9 cellular contexts compared by ENCODE assay signal in the genomic region with DNA sequence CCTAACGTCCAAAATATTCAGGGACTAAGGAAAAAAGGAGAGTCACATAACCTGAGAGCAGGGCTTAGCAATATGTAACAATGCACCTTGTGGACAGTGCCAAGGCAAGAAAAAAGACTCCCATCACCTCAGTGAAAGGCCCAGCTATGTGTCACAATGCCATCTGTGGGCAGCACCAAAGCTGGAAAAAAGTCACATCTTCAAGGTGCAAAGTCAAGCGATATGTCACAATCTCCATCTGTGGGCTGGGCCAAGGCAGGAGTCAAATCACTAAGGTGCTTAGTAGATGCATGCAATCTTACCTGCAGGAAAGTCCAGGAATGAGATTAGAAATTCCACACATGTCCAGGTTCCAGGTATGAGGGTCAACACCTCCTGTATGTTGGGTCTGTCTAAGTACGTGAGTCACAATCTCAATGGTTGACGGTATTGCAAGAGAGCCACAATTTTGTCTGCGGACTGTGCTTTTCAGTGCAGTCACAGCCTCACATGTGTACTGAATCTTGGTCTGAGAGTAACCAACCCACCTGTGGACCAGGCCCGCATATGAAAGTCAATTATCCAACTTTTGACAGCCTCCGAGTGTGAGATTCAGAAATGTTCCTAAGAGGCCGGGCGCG. TPM values are rescaled to one million over a fixed set of nuclear protein-coding genes. Genes with fewer than 3 reads are reported as not detected.
DNase-seq lines count a peak whose midpoint lies in the region; ATAC-seq, FAIRE-seq and TF ChIP-seq lines count a peak whose summit lies in the region.
"Had no signal": no experiment of that assay in that cellular context is flagged by ENCODE, and none has a peak within 500 bp of the region (broad histone marks: within the 10 kb centered on the region; RNA-seq: fewer than 3 reads in every experiment).

No MANE protein-coding gene starts in this region.

- peak overlapping the region; percentile 90 for H3K4me3 Mint-ChIP-seq in activated CD4-positive, alpha-beta T cell treated with anti-CD3 and anti-CD28 coated beads, Interleukin-2, amount 10 ng/mL, durations not matched to agents 7 days and 5 days
- peak overlapping the region; percentile 91 for H3K4me3 Mint-ChIP-seq in activated naive CD8-positive, alpha-beta T cell

- no peak overlapping the region for H3K27ac ChIP-seq in kidney (ENCODE audit: low read depth in 2 of 2, low read length in 2 of 2)
- H3K27ac ChIP-seq in suprapubic skin: no peak overlapping the region

- peak overlapping the region; percentile 73 for H3K27ac Mint-ChIP-seq in activated CD4-positive, alpha-beta T cell treated with anti-CD3 and anti-CD28 coated beads, Interleukin-2, amount 10 ng/mL, durations not matched to agents 7 days and 5 days
- H3K27ac Mint-ChIP-seq in activated naive CD8-positive, alpha-beta T cell: peak overlapping the region; percentile 37

- ATAC-seq in GM21447 (IDR thresholded peaks at IDR 0.05; ENCODE audit: unreplicated experiment): no peak

- POLR2A ChIA-PET in activated CD4-positive, alpha-beta T cell treated with anti-CD3 and anti-CD28 coated beads, Interleukin-2, amount 10 ng/mL, durations not matched to agents 7 days and 5 days (lab: Charles Lee): interaction anchor here (0.6 to 1.9 kb wide), 2 partner anchors 15 to 1432 kb away, joined by 3 to 23 read pairs; a partner anchor contains a TSS

- no peak for TF ChIP-seq POLR2A in suprapubic skin (IDR thresholded peaks at IDR 0.05)

- CTCF ChIA-PET in activated CD4-positive, alpha-beta T cell treated with anti-CD3 and anti-CD28 coated beads, Interleukin-2, amount 10 ng/mL, durations not matched to agents 7 days and 5 days (lab: Charles Lee): interaction anchor here (0.7 to 2.8 kb wide), 2 partner anchors 14 to 248 kb away, joined by 3 to 20 read pairs; a partner anchor contains a TSS

- intact Hi-C loops in kidney (cut with DNase I): no loop called here

- no peaks in the 10 kb centered on the region for H3K27me3 Mint-ChIP-seq in activated CD4-positive, alpha-beta T cell treated with anti-CD3 and anti-CD28 coated beads, Interleukin-2, amount 10 ng/mL, durations not matched to agents 7 days and 5 days
- H3K27me3 Mint-ChIP-seq in activated naive CD8-positive, alpha-beta T cell: no peaks in the 10 kb centered on the region

- H3K36me3 ChIP-seq in kidney (ENCODE audit: control insufficient read depth in 1 of 2, insufficient read depth in 2 of 2, low read length in 2 of 2) (no peaks in the 10 kb centered on the region), suprapubic skin (peaks cover 9% of the 10 kb centered on the region)

- no peak for TF ChIP-seq CTCF in kidney (IDR thresholded peaks at IDR 0.05; ENCODE audit: borderline replicate concordance, extremely low read depth, insufficient read depth)
- TF ChIP-seq CTCF in suprapubic skin (IDR thresholded peaks at IDR 0.05): no peak

- FAIRE-seq in kidney (lab: Jason Lieb, UNC): no peak
- FAIRE-seq: urothelium cell line had no signal

- peaks cover 63% of the 10 kb centered on the region for H3K36me3 Mint-ChIP-seq in activated CD4-positive, alpha-beta T cell treated with anti-CD3 and anti-CD28 coated beads, Interleukin-2, amount 10 ng/mL, durations not matched to agents 7 days and 5 days (ENCODE audit: low read depth)
- H3K36me3 Mint-ChIP-seq in activated naive CD8-positive, alpha-beta T cell: peaks cover 3% of the 10 kb centered on the region

- H3K4me1 ChIP-seq in kidney (ENCODE audit: control insufficient read depth in 1 of 2, insufficient read depth in 1 of 2, low read depth in 1 of 2, low read length in 2 of 2) (peaks cover 0 to 13% of the 10 kb centered on the region in 2 donors), suprapubic skin (peaks cover 12% of the 10 kb centered on the region)

- H3K4me1 Mint-ChIP-seq in activated CD4-positive, alpha-beta T cell treated with anti-CD3 and anti-CD28 coated beads, Interleukin-2, amount 10 ng/mL, durations not matched to agents 7 days and 5 days: peaks cover 26% of the 10 kb centered on the region
- peaks cover 32% of the 10 kb centered on the region for H3K4me1 Mint-ChIP-seq in activated naive CD8-positive, alpha-beta T cell (ENCODE audit: low read depth)

- H3K9ac ChIP-seq in kidney (ENCODE audit: low read length in 2 of 2): no peak overlapping the region

- TF ChIP-seq EP300 in suprapubic skin (IDR thresholded peaks at IDR 0.05): no peak

- peaks cover 26% of the 10 kb centered on the region for H3K9me3 Mint-ChIP-seq in activated CD4-positive, alpha-beta T cell treated with anti-CD3 and anti-CD28 coated beads, Interleukin-2, amount 10 ng/mL, durations not matched to agents 7 days and 5 days
- no peaks in the 10 kb centered on the region for H3K9me3 Mint-ChIP-seq in activated naive CD8-positive, alpha-beta T cell (ENCODE audit: low read depth)

- 49% methylated on average over 10 of the region's 10 CpGs for WGBS in suprapubic skin

- H3K4me3 ChIP-seq in kidney (ENCODE audit: low read length in 2 of 2): peak overlapping the region; percentile 55 to 91
- peak overlapping the region; percentile 85 for H3K4me3 ChIP-seq in suprapubic skin

- no peaks in the 10 kb centered on the region for H3K27me3 ChIP-seq in suprapubic skin

- DNase-seq in activated CD4-positive, alpha-beta T cell treated with anti-CD3 and anti-CD28 coated beads, Interleukin-2, amount 10 ng/mL, durations not matched to agents 7 days and 5 days: no peak
- DNase-seq in activated CD4-positive, alpha-beta T cell treated with anti-CD3 and anti-CD28 coated beads, Interleukin-2, amount 50 U/mL, for 1 hour: no peak
- DNase-seq in kidney: no peak
- no peak for DNase-seq in suprapubic skin (ENCODE audit: low spot score in 2 of 2)
- DNase-seq in stimulated activated CD4-positive, alpha-beta T cell treated with anti-CD3 and anti-CD28 coated beads, Interleukin-12 subunit alpha, Interleukin-12 subunit beta, amount 100 ng/mL, for 4 hours: no peak
- no peak for DNase-seq in OCI-M1 (lab: John Stamatoyannopoulos, UW)

- no peaks in the 10 kb centered on the region for H3K9me3 ChIP-seq in kidney (ENCODE audit: control insufficient read depth in 1 of 2, low read length in 2 of 2)
- no peaks in the 10 kb centered on the region for H3K9me3 ChIP-seq in suprapubic skin

RNA-seq across cellular contexts. Expression of a gene that starts 14.8 kb away (rescaled TPM):
- total RNA-seq in activated CD4-positive, alpha-beta T cell treated with anti-CD3 and anti-CD28 coated beads, Interleukin-2, amount 10 ng/mL, durations not matched to agents 7 days and 5 days: 10 to 100 TPM; 29.6 to 34.6 TPM
- total RNA-seq in kidney: 23.4 TPM
- polyA plus RNA-seq in kidney (ENCODE audit: insufficient read depth, low read depth, low replicate concordance): 4.8 TPM
- 10 to 100 TPM in 2 of 4 donors, 1 to 10 TPM in 2; 7.7 to 21.7 (median 11.7) TPM for total RNA-seq in suprapubic skin
